Comparison of ENCODE assay signal across 21 cellular contexts in the genomic region with DNA sequence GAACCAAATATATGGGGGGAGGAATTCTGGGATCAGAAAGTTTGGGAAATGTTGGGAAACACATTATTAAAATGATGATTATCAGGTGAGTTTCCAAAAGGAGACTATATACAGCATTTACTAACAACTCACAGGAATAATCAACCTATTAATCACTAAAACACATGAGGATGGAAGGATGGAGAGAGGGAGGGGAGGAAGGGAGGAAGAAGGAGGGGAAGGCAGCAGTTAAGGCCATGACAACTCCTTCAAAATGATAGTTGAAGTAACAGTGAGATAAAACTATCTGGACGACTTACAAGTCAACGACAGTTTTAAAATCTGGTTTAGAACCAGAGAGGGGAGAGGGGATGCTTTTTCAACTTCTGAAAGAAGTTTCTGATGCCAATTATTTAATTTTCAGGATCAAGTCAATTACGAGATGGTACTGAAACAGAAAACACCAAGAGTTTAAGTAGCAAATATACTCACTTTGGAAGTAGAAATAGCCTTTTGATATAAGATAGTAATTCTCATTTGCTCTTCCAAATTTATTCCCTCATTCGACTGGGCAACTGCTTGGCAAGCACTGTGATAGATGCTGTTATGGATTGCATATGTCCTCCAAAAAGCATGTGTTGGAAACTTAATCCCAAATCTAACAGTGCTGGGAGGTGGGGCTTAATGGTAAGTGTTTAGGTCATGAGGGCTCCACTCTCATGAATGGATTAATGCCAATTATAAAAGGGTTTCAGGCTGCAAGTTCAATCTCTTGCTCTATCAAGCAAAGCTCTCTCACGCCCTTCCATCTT. TPM values are rescaled to one million over a fixed set of nuclear protein-coding genes. Genes with fewer than 3 reads are reported as not detected.
DNase-seq lines count a peak whose midpoint lies in the region; ATAC-seq and TF ChIP-seq lines count a peak whose summit lies in the region.
"Had no signal": no experiment of that assay in that cellular context is flagged by ENCODE, and none has a peak within 500 bp of the region (broad histone marks: within the 10 kb centered on the region; RNA-seq: fewer than 3 reads in every experiment).

No MANE protein-coding gene starts in this region.

- H3K27ac ChIP-seq in A673 (ENCODE audit: low read depth, low read length, poor library complexity, severe bottlenecking) (peak overlapping the region; percentile 4), HUES48 (ENCODE audit: low read depth, low read length) (peak overlapping the region; percentile 62), mesenchymal stem cell (ENCODE audit: low read length, poor library complexity, severe bottlenecking) (peak overlapping the region; percentile 23), foreskin keratinocyte (no peak overlapping the region)
- H3K27ac ChIP-seq: heart left ventricle, Peyer's patch, SJSA1 had no signal

- no peak overlapping the region for H2BK5ac ChIP-seq in mesenchymal stem cell (ENCODE audit: low read depth, low read length, poor library complexity, severe bottlenecking)

- H3K79me1 ChIP-seq in mesenchymal stem cell (replicated peaks; ENCODE audit: low read length, poor library complexity, severe bottlenecking): peaks cover 20% of the 10 kb centered on the region

- H3K27ac Mint-ChIP-seq in activated B cell treated with CpG ODN at 0.5 μM for 24 hours: peak overlapping the region; percentile 86
- H3K27ac Mint-ChIP-seq: progenitor cell of endocrine pancreas had no signal

- H2AFZ ChIP-seq in mesenchymal stem cell (ENCODE audit: low read depth, low read length): no peak overlapping the region

- H3K4me3 ChIP-seq in A673 (ENCODE audit: low read depth, low read length, poor library complexity, severe bottlenecking) (no peak overlapping the region), HUES48 (ENCODE audit: low read depth, low read length) (no peak overlapping the region), mesenchymal stem cell (ENCODE audit: insufficient read depth in 1 of 2, low read depth in 1 of 2, low read length in 2 of 2) (no peak overlapping the region)
- H3K4me3 ChIP-seq: heart left ventricle, Peyer's patch, SJSA1 had no signal

- no peak overlapping the region for H2BK120ac ChIP-seq in mesenchymal stem cell (ENCODE audit: low read depth, low read length)

- no peak overlapping the region for H2AK5ac ChIP-seq in mesenchymal stem cell (ENCODE audit: low read length, severe bottlenecking)

- peaks cover 81% of the 10 kb centered on the region for H3K4me1 Mint-ChIP-seq in activated B cell treated with CpG ODN at 0.5 μM for 24 hours

- peaks cover 13% of the 10 kb centered on the region for H3K9me3 Mint-ChIP-seq in activated B cell treated with CpG ODN at 0.5 μM for 24 hours
- H3K9me3 Mint-ChIP-seq: neural crest cell had no signal

- no peak overlapping the region for H4K91ac ChIP-seq in mesenchymal stem cell (ENCODE audit: low read length)

- no peak for DNase-seq in A673 (ENCODE audit: low spot score)
- no peak for DNase-seq in activated B cell treated with CpG ODN at 0.5 μM for 24 hours
- DNase-seq in mesenchymal stem cell: no peak
- DNase-seq in foreskin keratinocyte: no peak
- DNase-seq in activated gamma-delta T cell (lab: John Stamatoyannopoulos, UW): no peak
- DNase-seq: activated CD4-positive, alpha-beta T cell treated with anti-CD3 and anti-CD28 coated beads, Interleukin-2, amount 50 U/mL, for 1 hour; cortex of kidney; DMS53; heart left ventricle; left colon; NCI-H1048; NCI-H187 treated with DMSO at 0.1 percent for 48 hours; Peyer's patch had no signal

- H3K4me3 Mint-ChIP-seq in activated B cell treated with CpG ODN at 0.5 μM for 24 hours: peak overlapping the region; percentile 1
- H3K4me3 Mint-ChIP-seq: CD14-positive monocyte, mesothelial cell of epicardium, neural crest cell had no signal

- no peaks in the 10 kb centered on the region for H3K36me3 ChIP-seq in A673 (ENCODE audit: insufficient read depth, low read length, poor library complexity, severe bottlenecking)
- peaks cover 4% of the 10 kb centered on the region; the same call in 1 of the 2 replicates for H3K36me3 ChIP-seq in HUES48 (ENCODE audit: control insufficient read depth, insufficient read depth, low read length)
- peaks cover 5 to 8% of the 10 kb centered on the region in 2 experiments for H3K36me3 ChIP-seq in mesenchymal stem cell (ENCODE audit: control insufficient read depth in 1 of 2, insufficient read depth in 2 of 2, low read depth in 1 of 2, low read length in 2 of 2)
- H3K36me3 ChIP-seq: heart left ventricle, Peyer's patch had no signal

- H3K9me3 ChIP-seq in A673 (ENCODE audit: low read depth, low read length, poor library complexity, severe bottlenecking) (peaks cover 13% of the 10 kb centered on the region), HUES48 (ENCODE audit: control insufficient read depth, insufficient read depth, low read length) (peaks cover 9% of the 10 kb centered on the region), mesenchymal stem cell (ENCODE audit: control insufficient read depth, low read length) (peaks cover 38% of the 10 kb centered on the region)

- H3K4me1 ChIP-seq in A673 (ENCODE audit: insufficient read depth, low read length, poor library complexity, severe bottlenecking) (peaks cover 18% of the 10 kb centered on the region), HUES48 (ENCODE audit: control insufficient read depth, insufficient read depth, low read length) (peaks cover 59% of the 10 kb centered on the region), mesenchymal stem cell (ENCODE audit: control insufficient read depth, insufficient read depth, low read depth, low read length) (peaks cover 6% of the 10 kb centered on the region), foreskin keratinocyte (peaks cover 12% of the 10 kb centered on the region)

- BruUV-seq in A673 (replicated peaks; lab: Mats Ljungman, UMichigan): no TSS peak

- CTCF ChIA-PET in A673 (lab: Charles Lee): no interaction called here
- CTCF ChIA-PET in activated B cell treated with CpG ODN at 0.5 μM for 24 hours (lab: Charles Lee): no interaction called here

- H3K4ac ChIP-seq in mesenchymal stem cell (ENCODE audit: low read depth in 1 of 2, low read length in 2 of 2): no peak overlapping the region

- no peak overlapping the region for H2BK15ac ChIP-seq in mesenchymal stem cell (ENCODE audit: low read depth, poor library complexity, severe bottlenecking)

- H3K9ac ChIP-seq in HUES48 (ENCODE audit: low read depth, low read length) (no peak overlapping the region), mesenchymal stem cell (ENCODE audit: low read length) (no peak overlapping the region)

- no peak overlapping the region for H3K23ac ChIP-seq in mesenchymal stem cell (ENCODE audit: low read length in 2 of 2)

- no peak overlapping the region for H2BK12ac ChIP-seq in mesenchymal stem cell (ENCODE audit: low read length in 2 of 2)

- no peak overlapping the region for H3K4me2 ChIP-seq in mesenchymal stem cell (ENCODE audit: low read length, poor library complexity, severe bottlenecking)

- POLR2A ChIA-PET in A673 (lab: Charles Lee; ENCODE audit: low non-redundant PET) (no interaction called here), activated B cell treated with CpG ODN at 0.5 μM for 24 hours (lab: Charles Lee) (interaction anchor here (0.5 to 2.1 kb wide), 2 partner anchors 30 to 992 kb away, joined by 3 to 8 read pairs; a partner anchor contains a TSS)

- ATAC-seq in activated B cell treated with CpG ODN at 0.5 μM for 24 hours (ENCODE audit: low read depth): no peak
- no peak for ATAC-seq in foreskin keratinocyte
- ATAC-seq in GM19351 (IDR thresholded peaks at IDR 0.05; ENCODE audit: unreplicated experiment): no peak
- ATAC-seq in GM19023 (IDR thresholded peaks at IDR 0.05; ENCODE audit: unreplicated experiment): no peak
- ATAC-seq: heart left ventricle, left colon had no signal

- H3K18ac ChIP-seq in mesenchymal stem cell (ENCODE audit: low read depth in 1 of 2, low read length in 2 of 2): no peak overlapping the region

- H3K27me3 ChIP-seq in A673 (replicated peaks; ENCODE audit: insufficient read depth, low read depth, low read length, poor library complexity): no peaks in the 10 kb centered on the region
- H3K27me3 ChIP-seq in HUES48 (ENCODE audit: control insufficient read depth, insufficient read depth, low read length): no peaks in the 10 kb centered on the region
- H3K27me3 ChIP-seq in mesenchymal stem cell (ENCODE audit: control insufficient read depth in 1 of 2, insufficient read depth in 1 of 2, low read length in 2 of 2): no peaks in the 10 kb centered on the region
- no peaks in the 10 kb centered on the region for H3K27me3 ChIP-seq in foreskin keratinocyte
- H3K27me3 ChIP-seq: heart left ventricle, Peyer's patch, SJSA1 had no signal

- H3K14ac ChIP-seq in mesenchymal stem cell (ENCODE audit: low read length in 2 of 2): no peak overlapping the region

- TF ChIP-seq CTCF in A673 (conservative IDR thresholded peaks at IDR 0.05; ENCODE audit: low read depth, low read length) (no peak), activated B cell treated with CpG ODN at 0.5 μM for 24 hours (IDR thresholded peaks at IDR 0.05) (no peak), foreskin keratinocyte (conservative IDR thresholded peaks at IDR 0.05) (no peak)

- 98% methylated on average over 4 of the region's 5 CpGs for whole genome bisulfite sequencing in mesenchymal stem cell

- H3K27me3 Mint-ChIP-seq in activated B cell treated with CpG ODN at 0.5 μM for 24 hours: no peaks in the 10 kb centered on the region
- H3K27me3 Mint-ChIP-seq: progenitor cell of endocrine pancreas had no signal

- no peak overlapping the region for H4K8ac ChIP-seq in mesenchymal stem cell (ENCODE audit: low read length)

- H3K36me3 Mint-ChIP-seq in activated B cell treated with CpG ODN at 0.5 μM for 24 hours (ENCODE audit: low read depth): peaks cover 25% of the 10 kb centered on the region

- intact Hi-C loops in A673 (cut with micrococcal nuclease; ENCODE audit: unreplicated experiment): no loop called here
- intact Hi-C loops in activated B cell treated with CpG ODN at 0.5 μM for 24 hours (cut with micrococcal nuclease): loop anchor here (2.0 kb wide), 1 partner anchor 13 kb away; no protein-coding TSS in a partner anchor

RNA-seq across cellular contexts. Expression of a gene that starts 30.4 kb away (rescaled TPM):
- total RNA-seq in A673 (2021): 34.9 and 40.2 TPM in 2 replicates
- total RNA-seq in activated B cell treated with CpG ODN at 0.5 μM for 24 hours: 46.5 and 52.7 TPM in 2 replicates
- polyA plus RNA-seq in mesenchymal stem cell (2013, experiment 1 of 2): 30.2 TPM
- 28.7 TPM for polyA plus RNA-seq in mesenchymal stem cell (2013, experiment 2 of 2)
- total RNA-seq in foreskin keratinocyte: 41.5 and 44.8 TPM in 2 replicates
- 9.7 and 10.9 TPM in 2 replicates for polyA plus RNA-seq in foreskin keratinocyte
